In genomic region chr14:55139152-55139551, GRCh38 we compare ENCODE assay signal across 22 cellular contexts. TPM values are rescaled to one million over a fixed set of nuclear protein-coding genes. Genes with fewer than 3 reads are reported as not detected.
DNase-seq lines count a peak whose midpoint lies in the region; ATAC-seq and TF ChIP-seq lines count a peak whose summit lies in the region.
"Had no signal": no experiment of that assay in that cellular context is flagged by ENCODE, and none has a peak within 500 bp of the region (broad histone marks: within the 10 kb centered on the region; RNA-seq: fewer than 3 reads in every experiment).

No MANE protein-coding gene starts in this region.

- no peak for TF ChIP-seq EP300 in stomach (IDR thresholded peaks at IDR 0.05)

- intact Hi-C loops in activated CD8-positive, alpha-beta T cell treated with anti-CD3 and anti-CD28 coated beads for 36 hours (cut with micrococcal nuclease): no loop called here
- intact Hi-C loops in Caco-2 (cut with micrococcal nuclease; ENCODE audit: unreplicated experiment): no loop called here
- intact Hi-C loops in stomach (cut with DNase I; ENCODE audit: low total_unique reads): no loop called here

- CTCF ChIA-PET in activated CD8-positive, alpha-beta T cell treated with anti-CD3 and anti-CD28 coated beads, Interleukin-2, amount 10 ng/mL, durations not matched to agents 7 days and 5 days (lab: Charles Lee): interaction anchor here (1.0 to 1.7 kb wide), 2 partner anchors 12 to 50 kb away, joined by 4 to 9 read pairs; no protein-coding TSS in a partner anchor
- CTCF ChIA-PET in activated CD8-positive, alpha-beta T cell treated with anti-CD3 and anti-CD28 coated beads for 36 hours (lab: Charles Lee): no interaction called here
- CTCF ChIA-PET in Caco-2 (lab: Charles Lee): no interaction called here

- H3K9me3 Mint-ChIP-seq in activated CD8-positive, alpha-beta T cell treated with anti-CD3 and anti-CD28 coated beads, Interleukin-2, amount 10 ng/mL, durations not matched to agents 7 days and 5 days (ENCODE audit: insufficient read depth): no peaks in the 10 kb centered on the region
- H3K9me3 Mint-ChIP-seq in activated CD8-positive, alpha-beta T cell treated with anti-CD3 and anti-CD28 coated beads for 36 hours: no peaks in the 10 kb centered on the region
- no peaks in the 10 kb centered on the region for H3K9me3 Mint-ChIP-seq in Caco-2 (ENCODE audit: unreplicated experiment)
- H3K9me3 Mint-ChIP-seq: CD8-positive, alpha-beta memory T cell had no signal

- no peak overlapping the region for H3K4me2 ChIP-seq in hepatocyte
- no peak overlapping the region for H3K4me2 ChIP-seq in MM.1S (ENCODE audit: low read depth, low read length)

- H4K20me1 ChIP-seq in hepatocyte (ENCODE audit: insufficient read depth, poor library complexity, severe bottlenecking) (peaks cover 43% of the 10 kb centered on the region), MM.1S (ENCODE audit: insufficient read depth, low read length) (no peaks in the 10 kb centered on the region)

- H3F3A ChIP-seq in MM.1S (ENCODE audit: insufficient read depth, low read length): no peaks in the 10 kb centered on the region

- H3K4me3 ChIP-seq in Caco-2 (ENCODE audit: low read depth, low read length): no peak overlapping the region
- no peak overlapping the region for H3K4me3 ChIP-seq in hepatocyte
- H3K4me3 ChIP-seq in stomach: no peak overlapping the region
- no peak overlapping the region for H3K4me3 ChIP-seq in MM.1S (ENCODE audit: low read length)
- H3K4me3 ChIP-seq: GM12878 had no signal

- no peaks in the 10 kb centered on the region for H3K4me1 ChIP-seq in Caco-2
- H3K4me1 ChIP-seq in hepatocyte (ENCODE audit: insufficient read depth): peaks cover 4% of the 10 kb centered on the region
- H3K4me1 ChIP-seq in stomach: peaks cover 27 to 73% (median 49%) of the 10 kb centered on the region in 4 donors
- H3K4me1 ChIP-seq in MM.1S (ENCODE audit: low read length): no peaks in the 10 kb centered on the region
- H3K4me1 ChIP-seq: BE2C had no signal

- peak overlapping the region; percentile 7 for H3K27ac ChIP-seq in hepatocyte
- peak overlapping the region in 4 of 5 donors; percentile 27 to 51 (median 38) for H3K27ac ChIP-seq in stomach
- no peak overlapping the region for H3K27ac ChIP-seq in MM.1S (ENCODE audit: low read length)

- DNase-seq in activated CD8-positive, alpha-beta T cell treated with anti-CD3 and anti-CD28 coated beads, Interleukin-2, amount 10 ng/mL, durations not matched to agents 7 days and 5 days: no peak
- no peak for DNase-seq in activated CD8-positive, alpha-beta T cell treated with anti-CD3 and anti-CD28 coated beads for 36 hours
- no peak for DNase-seq in Caco-2
- DNase-seq in hepatocyte (ENCODE audit: low spot score): no peak
- DNase-seq in stomach: no peak
- DNase-seq in MM.1S: no peak
- no peak for DNase-seq in OCI-M2 (lab: John Stamatoyannopoulos, UW; ENCODE audit: unreplicated experiment)
- DNase-seq: 8988T; BE2C; CD8-positive, alpha-beta memory T cell; DND-41; GDM1; KG1; NCI-H1048; NCI-H1436 treated with DMSO at 0.1 percent for 48 hours; NCI-H2081 treated with DMSO at 0.1 percent for 48 hours; NCI-H2227 treated with DMSO at 0.1 percent for 48 hours; NCI-H524 treated with DMSO at 0.1 percent for 48 hours had no signal

- H3K27me3 ChIP-seq in Caco-2 (replicated peaks; ENCODE audit: control insufficient read depth, insufficient read depth, low read length): no peaks in the 10 kb centered on the region
- H3K27me3 ChIP-seq in hepatocyte: no peaks in the 10 kb centered on the region
- H3K27me3 ChIP-seq in stomach: no peaks in the 10 kb centered on the region
- no peaks in the 10 kb centered on the region for H3K27me3 ChIP-seq in MM.1S (replicated peaks; ENCODE audit: insufficient read depth, low read length)
- H3K27me3 ChIP-seq: BE2C had no signal

- no peak for TF ChIP-seq CTCF in activated CD8-positive, alpha-beta T cell treated with anti-CD3 and anti-CD28 coated beads for 36 hours (IDR thresholded peaks at IDR 0.05)
- TF ChIP-seq CTCF in Caco-2 (IDR thresholded peaks at IDR 0.05; ENCODE audit: insufficient read depth in 1 of 2, low read depth in 1 of 2, low read length in 1 of 2, severe bottlenecking in 1 of 2, unreplicated experiment in 1 of 2) (no peak), hepatocyte (IDR thresholded peaks at IDR 0.05; ENCODE audit: poor library complexity) (no peak), stomach (IDR thresholded peaks at IDR 0.05) (no peak), MM.1S (IDR thresholded peaks at IDR 0.05; ENCODE audit: low read length) (no peak)

- H3K9me3 ChIP-seq in Caco-2: no peaks in the 10 kb centered on the region
- H3K9me3 ChIP-seq in hepatocyte (ENCODE audit: low read depth): no peaks in the 10 kb centered on the region
- no peaks in the 10 kb centered on the region for H3K9me3 ChIP-seq in stomach
- no peaks in the 10 kb centered on the region for H3K9me3 ChIP-seq in MM.1S (replicated peaks; ENCODE audit: insufficient read depth, low read length)
- H3K9me3 ChIP-seq: BE2C had no signal

- H3K36me3 ChIP-seq in Caco-2 (ENCODE audit: control insufficient read depth, insufficient read depth, low read length) (peaks cover 11% of the 10 kb centered on the region), hepatocyte (replicated peaks; ENCODE audit: insufficient read depth, low read depth) (peaks cover 4% of the 10 kb centered on the region), stomach (peaks cover 56 to 69% (median 63%) of the 10 kb centered on the region in 4 donors), MM.1S (replicated peaks; ENCODE audit: insufficient read depth, low read length) (no peaks in the 10 kb centered on the region)

- POLR2A ChIA-PET in activated CD8-positive, alpha-beta T cell treated with anti-CD3 and anti-CD28 coated beads, Interleukin-2, amount 10 ng/mL, durations not matched to agents 7 days and 5 days (lab: Charles Lee): no interaction called here
- POLR2A ChIA-PET in activated CD8-positive, alpha-beta T cell treated with anti-CD3 and anti-CD28 coated beads for 36 hours (lab: Charles Lee): no interaction called here
- POLR2A ChIA-PET in Caco-2 (lab: Charles Lee): no interaction called here

- peaks cover 12% of the 10 kb centered on the region for H3K4me1 Mint-ChIP-seq in activated CD8-positive, alpha-beta T cell treated with anti-CD3 and anti-CD28 coated beads, Interleukin-2, amount 10 ng/mL, durations not matched to agents 7 days and 5 days (ENCODE audit: low read depth)
- H3K4me1 Mint-ChIP-seq in activated CD8-positive, alpha-beta T cell treated with anti-CD3 and anti-CD28 coated beads for 36 hours (ENCODE audit: low read depth): peaks cover 3% of the 10 kb centered on the region
- H3K4me1 Mint-ChIP-seq in Caco-2 (ENCODE audit: low read depth, unreplicated experiment): peaks cover 32% of the 10 kb centered on the region

- BruUV-seq in Caco-2 (replicated peaks; lab: Mats Ljungman, UMichigan): no TSS peak

- no peak for ATAC-seq in activated CD8-positive, alpha-beta T cell treated with anti-CD3 and anti-CD28 coated beads, Interleukin-2, amount 10 ng/mL, durations not matched to agents 7 days and 5 days
- no peak for ATAC-seq in activated CD8-positive, alpha-beta T cell treated with anti-CD3 and anti-CD28 coated beads for 36 hours
- no peak for ATAC-seq in HG03469 (IDR thresholded peaks at IDR 0.05; ENCODE audit: unreplicated experiment)
- ATAC-seq: GM12878, Panc1, Right ventricle myocardium inferior had no signal

- peaks cover 67% of the 10 kb centered on the region for H3K36me3 Mint-ChIP-seq in activated CD8-positive, alpha-beta T cell treated with anti-CD3 and anti-CD28 coated beads, Interleukin-2, amount 10 ng/mL, durations not matched to agents 7 days and 5 days (ENCODE audit: low read depth)
- peaks cover 8% of the 10 kb centered on the region for H3K36me3 Mint-ChIP-seq in activated CD8-positive, alpha-beta T cell treated with anti-CD3 and anti-CD28 coated beads for 36 hours (ENCODE audit: low read depth)
- peaks cover 96% of the 10 kb centered on the region for H3K36me3 Mint-ChIP-seq in Caco-2 (ENCODE audit: insufficient read depth, unreplicated experiment)

- H2AFZ ChIP-seq in hepatocyte (no peak overlapping the region), MM.1S (ENCODE audit: low read length) (no peak overlapping the region)

- H3K79me2 ChIP-seq in hepatocyte (peaks cover 49% of the 10 kb centered on the region), MM.1S (ENCODE audit: low read length) (no peaks in the 10 kb centered on the region)

- H3K9me2 ChIP-seq in hepatocyte (replicated peaks; ENCODE audit: insufficient read depth) (no peaks in the 10 kb centered on the region), MM.1S (replicated peaks; ENCODE audit: insufficient read depth, low read length) (no peaks in the 10 kb centered on the region)

- no peak overlapping the region for H3K9ac ChIP-seq in MM.1S (ENCODE audit: low read length)

- H3K27ac Mint-ChIP-seq in activated CD8-positive, alpha-beta T cell treated with anti-CD3 and anti-CD28 coated beads, Interleukin-2, amount 10 ng/mL, durations not matched to agents 7 days and 5 days: peak overlapping the region; percentile 35
- H3K27ac Mint-ChIP-seq in activated CD8-positive, alpha-beta T cell treated with anti-CD3 and anti-CD28 coated beads for 36 hours: no peak overlapping the region
- H3K27ac Mint-ChIP-seq in Caco-2 (ENCODE audit: unreplicated experiment): peak overlapping the region; percentile 47

- H3K4me3 Mint-ChIP-seq in activated CD8-positive, alpha-beta T cell treated with anti-CD3 and anti-CD28 coated beads, Interleukin-2, amount 10 ng/mL, durations not matched to agents 7 days and 5 days: no peak overlapping the region
- H3K4me3 Mint-ChIP-seq in activated CD8-positive, alpha-beta T cell treated with anti-CD3 and anti-CD28 coated beads for 36 hours: no peak overlapping the region
- no peak overlapping the region for H3K4me3 Mint-ChIP-seq in Caco-2 (ENCODE audit: unreplicated experiment)
- H3K4me3 Mint-ChIP-seq: CD8-positive, alpha-beta memory T cell had no signal

- no peaks in the 10 kb centered on the region for H3K27me3 Mint-ChIP-seq in activated CD8-positive, alpha-beta T cell treated with anti-CD3 and anti-CD28 coated beads, Interleukin-2, amount 10 ng/mL, durations not matched to agents 7 days and 5 days (ENCODE audit: low read depth)
- no peaks in the 10 kb centered on the region for H3K27me3 Mint-ChIP-seq in activated CD8-positive, alpha-beta T cell treated with anti-CD3 and anti-CD28 coated beads for 36 hours
- no peaks in the 10 kb centered on the region for H3K27me3 Mint-ChIP-seq in Caco-2 (ENCODE audit: insufficient read depth, unreplicated experiment)
- H3K27me3 Mint-ChIP-seq: CD8-positive, alpha-beta memory T cell had no signal

- no peak for TF ChIP-seq POLR2A in stomach (IDR thresholded peaks at IDR 0.05)

RNA-seq across cellular contexts. Expression of gene LGALS3, which starts 10.1 kb away (rescaled TPM):
- 10 to 100 TPM; 31.5 to 34.4 TPM for total RNA-seq in activated CD8-positive, alpha-beta T cell treated with anti-CD3 and anti-CD28 coated beads, Interleukin-2, amount 10 ng/mL, durations not matched to agents 7 days and 5 days
- 1 to 10 TPM; 4.5 to 6.0 TPM for total RNA-seq in activated CD8-positive, alpha-beta T cell treated with anti-CD3 and anti-CD28 coated beads for 36 hours
- 206 and 246 TPM in 2 replicates for total RNA-seq in Caco-2 (2022)
- 461 and 534 TPM in 2 replicates for total RNA-seq in hepatocyte
- 690 and 766 TPM in 2 replicates for polyA plus RNA-seq in hepatocyte
- 100 to 1,000 TPM; 163 to 275 (median 222) TPM for total RNA-seq in stomach
- polyA plus RNA-seq in stomach: 100 to 1,000 TPM; 415 to 676 (median 423) TPM

RNA-seq across cellular contexts. Expression of gene DLGAP5, which starts 52.2 kb away (rescaled TPM):
- 100 to 1,000 TPM; 110 to 112 TPM for total RNA-seq in activated CD8-positive, alpha-beta T cell treated with anti-CD3 and anti-CD28 coated beads, Interleukin-2, amount 10 ng/mL, durations not matched to agents 7 days and 5 days
- total RNA-seq in activated CD8-positive, alpha-beta T cell treated with anti-CD3 and anti-CD28 coated beads for 36 hours: 10 to 100 TPM; 75.4 to 84.0 TPM
- total RNA-seq in Caco-2 (2022): 49.7 and 54.1 TPM in 2 replicates
- 10.0 and 10.8 TPM in 2 replicates for total RNA-seq in hepatocyte
- polyA plus RNA-seq in hepatocyte: 4.1 and 7.7 TPM in 2 replicates
- 1 to 10 TPM in 4 of 5 donors, under 1 TPM in 1; 0.45 to 7.7 (median 3.5) TPM for total RNA-seq in stomach
- polyA plus RNA-seq in stomach: 1 to 10 TPM in 2 of 3 donors, under 1 TPM in 1; 0.61 to 2.0 (median 2.0) TPM

Comparison
In these comparisons a context has a peak if more than half of its experiments do, and no peak if none do; other contexts are left out.
1. RNA of gene LGALS3, which starts 10.1 kb away (total RNA-seq): 461 to 534 TPM in hepatocyte, 163 to 275 TPM in stomach, 206 to 246 TPM in Caco-2 and 31.5 to 34.4 TPM in activated CD8-positive, alpha-beta T cell treated with anti-CD3 and anti-CD28 coated beads, Interleukin-2, amount 10 ng/mL, durations not matched to agents 7 days and 5 days; 4.5 to 6.0 TPM in activated CD8-positive, alpha-beta T cell treated with anti-CD3 and anti-CD28 coated beads for 36 hours; every median in the first group is over 4 times any median in the second.